Comparison of ENCODE assay signal across 1 cellular context in genomic region chr3:76965122-76965725, GRCh38.
TF ChIP-seq lines count a peak whose summit lies in the region.

No MANE protein-coding gene starts in this region.

TF ChIP-seq in HepG2, 621 proteins besides CTCF, POLR2A, EP300 and RAD21 (continued from another document and continues in another):
- TF ChIP-seq TAF1 (CRISPR knock-in tag; IDR thresholded peaks at IDR 0.05) (no peak), HNF4G (IDR thresholded peaks at IDR 0.05; ENCODE audit: borderline replicate concordance, low read depth, low read length) (peak; percentile 88), HNF4G (CRISPR knock-in tag; IDR thresholded peaks at IDR 0.05; ENCODE audit: borderline replicate concordance, low read depth) (peak; percentile 77), ZNF496 (CRISPR knock-in tag; IDR thresholded peaks at IDR 0.05; ENCODE audit: insufficient replicate concordance) (no peak), ZNF724P (CRISPR knock-in tag; IDR thresholded peaks at IDR 0.05; ENCODE audit: borderline replicate concordance) (no peak), SAFB2 (CRISPR knock-in tag; IDR thresholded peaks at IDR 0.05; ENCODE audit: borderline replicate concordance, low read depth) (no peak), ZNF772 (CRISPR knock-in tag; IDR thresholded peaks at IDR 0.05) (no peak), ZBTB38 (CRISPR knock-in tag; IDR thresholded peaks at IDR 0.05) (no peak), ZBTB14 (CRISPR knock-in tag; IDR thresholded peaks at IDR 0.05) (no peak), ZSCAN5A (CRISPR knock-in tag; IDR thresholded peaks at IDR 0.05; ENCODE audit: borderline replicate concordance) (peak; percentile 57; the same call in 1 of the 2 replicates), ZNF20 (CRISPR knock-in tag; IDR thresholded peaks at IDR 0.05) (no peak), DNMT1 (CRISPR knock-in tag; IDR thresholded peaks at IDR 0.05) (no peak), SRY (CRISPR knock-in tag; IDR thresholded peaks at IDR 0.05) (no peak), KDM2A (CRISPR knock-in tag; IDR thresholded peaks at IDR 0.05; ENCODE audit: borderline replicate concordance, low read depth) (no peak), POLR2AphosphoS5 (IDR thresholded peaks at IDR 0.05; ENCODE audit: low read depth, low read length) (no peak), ELF3 (CRISPR knock-in tag; IDR thresholded peaks at IDR 0.05) (peak; percentile 51; the same call in 1 of the 2 replicates), ZSCAN22 (CRISPR knock-in tag; IDR thresholded peaks at IDR 0.05) (no peak), ZNF629 (CRISPR knock-in tag; conservative IDR thresholded peaks at IDR 0.05) (peak; percentile 52; the same call in 1 of the 2 replicates), ZBTB4 (CRISPR knock-in tag; IDR thresholded peaks at IDR 0.05; ENCODE audit: borderline replicate concordance) (no peak), MYC (CRISPR knock-in tag; IDR thresholded peaks at IDR 0.05; ENCODE audit: borderline replicate concordance) (no peak), ZNF577 (CRISPR knock-in tag; IDR thresholded peaks at IDR 0.05; ENCODE audit: borderline replicate concordance, low read depth) (no peak), HNF1A (IDR thresholded peaks at IDR 0.05; ENCODE audit: low read depth) (no peak), HNF1A (CRISPR knock-in tag; IDR thresholded peaks at IDR 0.05; ENCODE audit: borderline replicate concordance) (no peak), ZNF709 (CRISPR knock-in tag; IDR thresholded peaks at IDR 0.05) (no peak), ZBTB39 (CRISPR knock-in tag; IDR thresholded peaks at IDR 0.05) (no peak), SALL1 (CRISPR knock-in tag; IDR thresholded peaks at IDR 0.05) (peak; percentile 93), GLI4 (CRISPR knock-in tag; IDR thresholded peaks at IDR 0.05; ENCODE audit: borderline replicate concordance) (no peak), ZNF749 (CRISPR knock-in tag; IDR thresholded peaks at IDR 0.05; ENCODE audit: borderline replicate concordance) (no peak), CEBPZ (IDR thresholded peaks at IDR 0.05; ENCODE audit: low read length) (no peak), ZSCAN12 (CRISPR knock-in tag; IDR thresholded peaks at IDR 0.05) (no peak), ZMAT5 (CRISPR knock-in tag; IDR thresholded peaks at IDR 0.05; ENCODE audit: borderline replicate concordance, low read depth) (no peak), ZNF431 (CRISPR knock-in tag; IDR thresholded peaks at IDR 0.05; ENCODE audit: borderline replicate concordance, low read depth) (no peak), NPAS2 (CRISPR knock-in tag; IDR thresholded peaks at IDR 0.05; ENCODE audit: borderline replicate concordance) (no peak), ATF3 (CRISPR knock-in tag; IDR thresholded peaks at IDR 0.05) (no peak), HIVEP1 (CRISPR knock-in tag; IDR thresholded peaks at IDR 0.05) (no peak), ETV5 (CRISPR knock-in tag; IDR thresholded peaks at IDR 0.05; ENCODE audit: borderline replicate concordance) (peak; percentile 46; the same call in 1 of the 2 replicates), ZNF124 (CRISPR knock-in tag; IDR thresholded peaks at IDR 0.05) (no peak), ZNF747 (CRISPR knock-in tag; IDR thresholded peaks at IDR 0.05; ENCODE audit: borderline replicate concordance) (no peak)
